ENCODE assay signal across 9 cellular contexts in genomic region chr11:82848829-82849228, GRCh38.
"Had no signal": no experiment of that assay in that cellular context is flagged by ENCODE, and none has a peak within 500 bp of the region (broad histone marks: within the 10 kb centered on the region; RNA-seq: fewer than 3 reads in every experiment).

No MANE protein-coding gene starts in this region.

- H3K9me3 ChIP-seq: HAP-1 had no signal

- FAIRE-seq: HTR-8/SVneo had no signal

- H2AFZ ChIP-seq: GM23338 had no signal

- ATAC-seq: GM23338, HCT116 had no signal

- H3K9ac ChIP-seq: KMS-11 had no signal

- H3K4me2 ChIP-seq: GM23338, KMS-11 had no signal

- H3K27ac ChIP-seq: KMS-11 had no signal

- DNase-seq: H7, HFFc6, Karpas-422, KBM-7 had no signal

- H3K4me3 ChIP-seq: GM23338, HAP-1 had no signal
